ENCODE assay signal across 1 cellular context in the genomic region with DNA sequence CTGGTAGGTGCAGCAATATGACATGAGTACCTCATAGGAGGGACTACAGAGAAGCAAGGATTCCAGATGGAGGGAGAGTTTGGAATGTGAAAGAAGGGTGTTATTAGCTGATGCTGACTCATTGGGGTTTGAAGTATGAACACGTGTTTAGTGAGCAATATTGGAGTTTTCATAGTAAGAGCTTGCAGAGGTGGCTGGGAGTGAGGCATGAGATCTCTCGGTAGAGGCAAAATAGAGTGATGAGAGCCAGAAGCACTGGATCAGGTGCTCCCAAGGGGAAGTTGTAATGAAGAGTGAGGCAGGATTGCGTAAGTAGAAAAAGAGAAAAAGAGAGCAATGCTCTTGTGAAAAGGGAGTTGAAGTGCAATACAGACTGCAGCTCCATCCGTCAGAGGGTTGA.
TF ChIP-seq lines count a peak whose summit lies in the region.

No MANE protein-coding gene starts in this region.

TF ChIP-seq in H1, 55 proteins besides CTCF, POLR2A, EP300 and RAD21 (continued from another document):
- no peak for TF ChIP-seq KDM4A (IDR thresholded peaks at IDR 0.05; ENCODE audit: low read depth, low read length, severe bottlenecking)
TF ChIP-seq in H1: peak in this region for 1.
